Comparison of ENCODE assay signal across 1 cellular context in the genomic region with DNA sequence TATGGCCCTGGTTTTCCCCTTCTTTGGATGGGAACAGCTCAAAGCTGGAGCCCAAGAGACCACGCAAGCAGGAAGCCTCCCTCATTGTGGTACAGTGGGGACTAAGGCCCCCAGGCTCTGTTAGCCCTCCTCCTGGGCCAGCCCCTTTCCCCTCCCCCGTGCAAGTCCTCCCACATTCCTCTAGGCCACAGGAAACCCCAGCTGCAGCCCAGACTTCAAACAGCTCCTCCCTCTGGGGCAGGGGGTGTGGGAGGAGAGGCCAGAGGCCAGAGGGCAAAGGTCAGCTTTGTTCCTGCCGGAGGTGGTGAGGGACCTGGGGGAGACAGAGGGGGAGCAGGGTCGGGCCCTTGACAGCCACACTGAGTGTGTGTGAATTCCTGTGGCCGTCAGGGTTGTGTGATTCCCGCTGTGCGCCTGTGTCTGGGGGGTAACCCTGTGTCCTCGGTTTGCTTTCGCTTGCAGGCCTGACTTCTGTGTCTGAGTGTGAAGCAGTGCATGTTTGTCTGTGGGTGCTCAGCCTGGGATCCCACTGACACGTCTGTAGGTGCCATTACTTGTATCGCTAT.
TF ChIP-seq lines count a peak whose summit lies in the region.

No MANE protein-coding gene starts in this region.

TF ChIP-seq in HepG2, 621 proteins besides CTCF, POLR2A, EP300 and RAD21 (continued from another document and continues in another):
- TF ChIP-seq KIAA2018 (CRISPR knock-in tag; IDR thresholded peaks at IDR 0.05; ENCODE audit: borderline replicate concordance), result no peak
- no peak for TF ChIP-seq ZNF674 (CRISPR knock-in tag; IDR thresholded peaks at IDR 0.05; ENCODE audit: low read depth)
- no peak for TF ChIP-seq NCOA5 (CRISPR knock-in tag; IDR thresholded peaks at IDR 0.05)
- TF ChIP-seq ATF2 (CRISPR knock-in tag; IDR thresholded peaks at IDR 0.05), result no peak; the same call in 1 of the 2 replicates
- TF ChIP-seq ZBTB8A (CRISPR knock-in tag; IDR thresholded peaks at IDR 0.05; ENCODE audit: borderline replicate concordance, low read depth), result no peak
- peak; percentile 89; the same call in 1 of the 2 replicates for TF ChIP-seq NCOR1 (IDR thresholded peaks at IDR 0.05; ENCODE audit: borderline replicate concordance, low read length)
- peak; percentile 83 for TF ChIP-seq ELF3 (CRISPR knock-in tag; IDR thresholded peaks at IDR 0.05)
- TF ChIP-seq NAIF1 (CRISPR knock-in tag; IDR thresholded peaks at IDR 0.05; ENCODE audit: borderline replicate concordance), result no peak
- peak; percentile 65; the same call in 1 of the 2 replicates for TF ChIP-seq GTF3A (CRISPR knock-in tag; conservative IDR thresholded peaks at IDR 0.05)
- TF ChIP-seq, protein P1, sequence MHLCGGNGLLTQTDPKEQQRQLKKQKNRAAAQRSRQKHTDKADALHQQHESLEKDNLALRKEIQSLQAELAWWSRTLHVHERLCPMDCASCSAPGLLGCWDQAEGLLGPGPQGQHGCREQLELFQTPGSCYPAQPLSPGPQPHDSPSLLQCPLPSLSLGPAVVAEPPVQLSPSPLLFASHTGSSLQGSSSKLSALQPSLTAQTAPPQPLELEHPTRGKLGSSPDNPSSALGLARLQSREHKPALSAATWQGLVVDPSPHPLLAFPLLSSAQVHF (CRISPR knock-in tag; IDR thresholded peaks at IDR 0.05), result no peak
- no peak for TF ChIP-seq DNMT1 (CRISPR knock-in tag; IDR thresholded peaks at IDR 0.05)
- 0 out of 2 replicates have a peak, but pooled peaks have one; percentile 25 for TF ChIP-seq ZNF557 (CRISPR knock-in tag; IDR thresholded peaks at IDR 0.05)
- no peak for TF ChIP-seq ATRX (CRISPR knock-in tag; IDR thresholded peaks at IDR 0.05; ENCODE audit: borderline replicate concordance)
- no peak for TF ChIP-seq EHMT2 (IDR thresholded peaks at IDR 0.05; ENCODE audit: borderline replicate concordance, low read depth, low read length)
- no peak for TF ChIP-seq PRPF4 (IDR thresholded peaks at IDR 0.05; ENCODE audit: low read depth, low read length, poor library complexity, severe bottlenecking)
- TF ChIP-seq IRX3 (CRISPR knock-in tag; IDR thresholded peaks at IDR 0.05; ENCODE audit: borderline replicate concordance, low read depth), result no peak
- no peak for TF ChIP-seq FOXK2 (IDR thresholded peaks at IDR 0.05)
- TF ChIP-seq ZNF20 (CRISPR knock-in tag; IDR thresholded peaks at IDR 0.05), result no peak
- TF ChIP-seq PATZ1 (CRISPR knock-in tag; IDR thresholded peaks at IDR 0.05), result peak; percentile 99
- peak; percentile 88; the same call in 1 of the 2 replicates for TF ChIP-seq SSRP1 (CRISPR knock-in tag; IDR thresholded peaks at IDR 0.05)
- TF ChIP-seq NR2F6 (IDR thresholded peaks at IDR 0.05), result peak; percentile 100
- peak; percentile 100 for TF ChIP-seq NR2F6 (CRISPR knock-in tag; IDR thresholded peaks at IDR 0.05)
- peak; percentile 69; the same call in 1 of the 2 replicates for TF ChIP-seq ZNF776 (CRISPR knock-in tag; IDR thresholded peaks at IDR 0.05)
- peak; percentile 83; the same call in 1 of the 2 replicates for TF ChIP-seq THRA (CRISPR knock-in tag; IDR thresholded peaks at IDR 0.05; ENCODE audit: borderline replicate concordance)
- TF ChIP-seq, protein P2, sequence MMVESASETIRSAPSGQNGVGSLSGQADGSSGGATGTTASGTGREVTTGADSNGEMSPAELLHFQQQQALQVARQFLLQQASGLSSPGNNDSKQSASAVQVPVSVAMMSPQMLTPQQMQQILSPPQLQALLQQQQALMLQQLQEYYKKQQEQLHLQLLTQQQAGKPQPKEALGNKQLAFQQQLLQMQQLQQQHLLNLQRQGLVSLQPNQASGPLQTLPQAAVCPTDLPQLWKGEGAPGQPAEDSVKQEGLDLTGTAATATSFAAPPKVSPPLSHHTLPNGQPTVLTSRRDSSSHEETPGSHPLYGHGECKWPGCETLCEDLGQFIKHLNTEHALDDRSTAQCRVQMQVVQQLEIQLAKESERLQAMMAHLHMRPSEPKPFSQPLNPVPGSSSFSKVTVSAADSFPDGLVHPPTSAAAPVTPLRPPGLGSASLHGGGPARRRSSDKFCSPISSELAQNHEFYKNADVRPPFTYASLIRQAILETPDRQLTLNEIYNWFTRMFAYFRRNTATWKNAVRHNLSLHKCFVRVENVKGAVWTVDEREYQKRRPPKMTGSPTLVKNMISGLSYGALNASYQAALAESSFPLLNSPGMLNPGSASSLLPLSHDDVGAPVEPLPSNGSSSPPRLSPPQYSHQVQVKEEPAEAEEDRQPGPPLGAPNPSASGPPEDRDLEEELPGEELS (CRISPR knock-in tag; IDR thresholded peaks at IDR 0.05), result peak; percentile 93
- TF ChIP-seq NR2C2 (CRISPR knock-in tag; IDR thresholded peaks at IDR 0.05; ENCODE audit: borderline replicate concordance), result peak; percentile 99
- no peak; the same call in 1 of the 2 replicates for TF ChIP-seq ZNF775 (CRISPR knock-in tag; IDR thresholded peaks at IDR 0.05; ENCODE audit: borderline replicate concordance)
- TF ChIP-seq HMGXB3 (CRISPR knock-in tag; IDR thresholded peaks at IDR 0.05; ENCODE audit: borderline replicate concordance), result no peak
- TF ChIP-seq SIX4 (CRISPR knock-in tag; IDR thresholded peaks at IDR 0.05), result peak; percentile 80
- peak; percentile 93 for TF ChIP-seq ESRRA (CRISPR knock-in tag; IDR thresholded peaks at IDR 0.05; ENCODE audit: low read depth)
- TF ChIP-seq KDM2A (CRISPR knock-in tag; IDR thresholded peaks at IDR 0.05; ENCODE audit: borderline replicate concordance, low read depth), result peak; percentile 80
- TF ChIP-seq ZNF260 (CRISPR knock-in tag; IDR thresholded peaks at IDR 0.05; ENCODE audit: borderline replicate concordance, low read depth), result no peak
- TF ChIP-seq ZNF547 (CRISPR knock-in tag; IDR thresholded peaks at IDR 0.05), result peak; percentile 72; the same call in 1 of the 2 replicates
- peak; percentile 50; the same call in 1 of the 2 replicates for TF ChIP-seq IRF1 (CRISPR knock-in tag; IDR thresholded peaks at IDR 0.05; ENCODE audit: low read depth)
- no peak for TF ChIP-seq ZSCAN9 (CRISPR knock-in tag; IDR thresholded peaks at IDR 0.05; ENCODE audit: borderline replicate concordance)
